In the genomic region with DNA sequence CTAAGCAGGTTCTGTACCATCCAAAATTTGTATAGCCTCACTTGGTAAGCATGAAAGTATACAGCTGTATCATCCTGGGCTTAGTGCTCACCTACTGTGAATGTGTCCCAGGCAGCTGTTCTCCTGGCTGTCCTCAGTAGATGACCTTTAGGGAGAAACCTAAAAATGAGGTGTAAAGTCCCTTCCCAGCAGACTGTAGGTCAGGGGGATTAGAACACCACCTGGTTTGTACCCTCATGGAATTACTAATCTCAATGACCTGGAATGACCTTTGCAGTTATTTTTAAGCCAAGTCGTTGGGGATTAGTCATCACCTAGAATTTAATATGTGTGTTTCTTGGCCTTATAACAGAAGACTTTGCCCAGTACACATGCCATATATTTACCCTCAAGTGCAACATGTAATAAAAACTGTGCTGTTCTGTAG, we compare ENCODE assay signal across 16 cellular contexts. TPM values are rescaled to one million over a fixed set of nuclear protein-coding genes. Genes with fewer than 3 reads are reported as not detected.
DNase-seq lines count a peak whose midpoint lies in the region; ATAC-seq and TF ChIP-seq lines count a peak whose summit lies in the region.
"Had no signal": no experiment of that assay in that cellular context is flagged by ENCODE, and none has a peak within 500 bp of the region (broad histone marks: within the 10 kb centered on the region; RNA-seq: fewer than 3 reads in every experiment).

No MANE protein-coding gene starts in this region.

- CTCF ChIA-PET in SK-N-SH (lab: Yijun Ruan, JAX), result no interaction called here
- CTCF ChIA-PET in activated naive CD4-positive, alpha-beta T cell treated with anti-CD3 and anti-CD28 coated beads, Interleukin-2, amount 10 ng/mL, durations not matched to agents 7 days and 5 days (lab: Charles Lee), result no interaction called here

- no peaks in the 10 kb centered on the region; the same call in 1 of the 2 replicates for H3K27me3 ChIP-seq in SK-N-SH (ENCODE audit: insufficient read depth)
- no peaks in the 10 kb centered on the region for H3K27me3 ChIP-seq in MG63
- H3K27me3 ChIP-seq in stomach smooth muscle (ENCODE audit: control insufficient read depth in 1 of 2, insufficient read depth in 2 of 2, low read length in 2 of 2), result peaks cover 0 to 5% of the 10 kb centered on the region in 2 donors

- no peaks in the 10 kb centered on the region for H3K9me3 ChIP-seq in SK-N-SH
- no peaks in the 10 kb centered on the region for H3K9me3 ChIP-seq in MG63
- no peaks in the 10 kb centered on the region for H3K9me3 ChIP-seq in stomach smooth muscle (ENCODE audit: control insufficient read depth in 2 of 2, low read length in 2 of 2)
- H3K9me3 ChIP-seq: lower lobe of right lung had no signal

- H3K36me3 ChIP-seq in SK-N-SH (replicated peaks in 1 of 2; ENCODE audit: control insufficient read depth in 1 of 2, insufficient read depth in 2 of 2, low read length in 1 of 2), result no peaks in the 10 kb centered on the region
- H3K36me3 ChIP-seq in MG63, result no peaks in the 10 kb centered on the region
- no peaks in the 10 kb centered on the region for H3K36me3 ChIP-seq in stomach smooth muscle (ENCODE audit: control insufficient read depth in 2 of 2, insufficient read depth in 2 of 2, low read length in 2 of 2)
- H3K36me3 ChIP-seq: lower lobe of right lung had no signal

- H3K27ac Mint-ChIP-seq in activated naive CD4-positive, alpha-beta T cell treated with anti-CD3 and anti-CD28 coated beads, Interleukin-2, amount 10 ng/mL, durations not matched to agents 7 days and 5 days, result no peak overlapping the region
- H3K27ac Mint-ChIP-seq: activated T-helper 17 cell treated with anti-CD3 and anti-CD28 coated beads, Interleukin-2, amount 50 U/mL, for 72 hours; stimulated activated naive CD8-positive, alpha-beta T cell treated with anti-CD3 and anti-CD28 coated beads, Interleukin-15, Interleukin-2, amounts not matched to agents 100 ng/mL and 50 ng/mL, for 24 hours had no signal

- H3K27ac ChIP-seq in SK-N-SH (ENCODE audit: low read depth in 2 of 2, low read length in 1 of 2) (no peak overlapping the region), stomach smooth muscle (ENCODE audit: low read length) (peak overlapping the region; percentile 37)
- H3K27ac ChIP-seq: lower lobe of right lung had no signal

- H3K9ac ChIP-seq in SK-N-SH, result no peak overlapping the region
- H3K9ac ChIP-seq in stomach smooth muscle (ENCODE audit: low read length in 2 of 2), result no peak overlapping the region

- POLR2A ChIA-PET in SK-N-SH (lab: Yijun Ruan, JAX), result no interaction called here

- no peaks in the 10 kb centered on the region for H3K4me1 Mint-ChIP-seq in activated naive CD4-positive, alpha-beta T cell treated with anti-CD3 and anti-CD28 coated beads, Interleukin-2, amount 10 ng/mL, durations not matched to agents 7 days and 5 days
- H3K4me1 Mint-ChIP-seq: activated T-helper 17 cell treated with anti-CD3 and anti-CD28 coated beads, Interleukin-2, amount 50 U/mL, for 72 hours had no signal

- no peak overlapping the region for H2AFZ ChIP-seq in SK-N-SH (ENCODE audit: low read depth)

- no peaks in the 10 kb centered on the region for H3K27me3 Mint-ChIP-seq in activated naive CD4-positive, alpha-beta T cell treated with anti-CD3 and anti-CD28 coated beads, Interleukin-2, amount 10 ng/mL, durations not matched to agents 7 days and 5 days
- H3K27me3 Mint-ChIP-seq: activated T-helper 17 cell treated with anti-CD3 and anti-CD28 coated beads, Interleukin-2, amount 50 U/mL, for 72 hours; stimulated activated naive CD8-positive, alpha-beta T cell treated with anti-CD3 and anti-CD28 coated beads, Interleukin-15, Interleukin-2, amounts not matched to agents 100 ng/mL and 50 ng/mL, for 24 hours had no signal

- no peak for TF ChIP-seq CTCF in SK-N-SH (IDR thresholded peaks at IDR 0.05)

- no peaks in the 10 kb centered on the region for H3K79me2 ChIP-seq in SK-N-SH (ENCODE audit: insufficient read depth)

- H3K4me3 Mint-ChIP-seq in activated naive CD4-positive, alpha-beta T cell treated with anti-CD3 and anti-CD28 coated beads, Interleukin-2, amount 10 ng/mL, durations not matched to agents 7 days and 5 days, result no peak overlapping the region
- H3K4me3 Mint-ChIP-seq: activated T-helper 17 cell treated with anti-CD3 and anti-CD28 coated beads, Interleukin-2, amount 50 U/mL, for 72 hours; stimulated activated naive CD8-positive, alpha-beta T cell treated with anti-CD3 and anti-CD28 coated beads, Interleukin-15, Interleukin-2, amounts not matched to agents 100 ng/mL and 50 ng/mL, for 24 hours had no signal

- no peak for TF ChIP-seq EP300 in SK-N-SH (IDR thresholded peaks at IDR 0.05; ENCODE audit: borderline replicate concordance in 1 of 2, low read depth in 1 of 2, low read length in 1 of 2)

- no peak for TF ChIP-seq RAD21 in SK-N-SH (IDR thresholded peaks at IDR 0.05; ENCODE audit: low read length)

- no peaks in the 10 kb centered on the region for H3F3A ChIP-seq in SK-N-SH (replicated peaks; ENCODE audit: insufficient read depth)

- H3K36me3 Mint-ChIP-seq in activated naive CD4-positive, alpha-beta T cell treated with anti-CD3 and anti-CD28 coated beads, Interleukin-2, amount 10 ng/mL, durations not matched to agents 7 days and 5 days, result no peaks in the 10 kb centered on the region

- H3K4me1 ChIP-seq in SK-N-SH (ENCODE audit: control insufficient read depth in 1 of 2, insufficient read depth in 2 of 2, low read depth in 1 of 2, low read length in 1 of 2) (no peaks in the 10 kb centered on the region), stomach smooth muscle (ENCODE audit: control insufficient read depth, insufficient read depth, low read length) (peaks cover 18% of the 10 kb centered on the region)
- H3K4me1 ChIP-seq: lower lobe of right lung had no signal

- ATAC-seq in SK-N-SH treated with all-trans-retinoic acid at 6 μM for 48 hours, result no peak
- ATAC-seq in GM21619 (IDR thresholded peaks at IDR 0.05; ENCODE audit: unreplicated experiment), result no peak
- ATAC-seq: activated T-helper 17 cell treated with anti-CD3 and anti-CD28 coated beads, Interleukin-2, amount 50 U/mL, for 72 hours; lower lobe of right lung had no signal

- no peak overlapping the region for H3K4me2 ChIP-seq in SK-N-SH

- H3K4me3 ChIP-seq in SK-N-SH (ENCODE audit: low read depth in 2 of 2, low read length in 1 of 2) (no peak overlapping the region), MG63 (no peak overlapping the region), stomach smooth muscle (ENCODE audit: low read length in 2 of 2) (no peak overlapping the region)
- H3K4me3 ChIP-seq: lower lobe of right lung had no signal

- no peaks in the 10 kb centered on the region for H3K9me2 ChIP-seq in SK-N-SH

- 0% methylated on average over 1 of the region's 1 CpG for WGBS in SK-N-SH (ENCODE audit: low lambda C conversion rate)

- DNase-seq in SK-N-SH, result no peak
- peak; percentile 17 for DNase-seq in MG63
- DNase-seq in fibroblast of the conjunctiva (ENCODE audit: low read depth), result peak; percentile 6
- DNase-seq in activated naive CD4-positive, alpha-beta T cell treated with anti-CD3 and anti-CD28 coated beads, Interleukin-2, amount 10 ng/mL, durations not matched to agents 7 days and 5 days, result no peak
- no peak for DNase-seq in HPDE6-E6E7 (ENCODE audit: extremely low spot score)
- DNase-seq: activated CD4-positive, alpha-beta T cell treated with anti-CD3 and anti-CD28 coated beads for 1 hour; lower lobe of right lung; MM.1S; stimulated activated CD4-positive, alpha-beta T cell treated with anti-CD3 and anti-CD28 coated beads, Interleukin-2, amount 100 ng/mL, for 48 hours had no signal

- H4K20me1 ChIP-seq in SK-N-SH (ENCODE audit: insufficient read depth), result no peaks in the 10 kb centered on the region

- no peaks in the 10 kb centered on the region for H3K9me3 Mint-ChIP-seq in activated naive CD4-positive, alpha-beta T cell treated with anti-CD3 and anti-CD28 coated beads, Interleukin-2, amount 10 ng/mL, durations not matched to agents 7 days and 5 days
- H3K9me3 Mint-ChIP-seq: activated T-helper 17 cell treated with anti-CD3 and anti-CD28 coated beads, Interleukin-2, amount 50 U/mL, for 72 hours; stimulated activated naive CD8-positive, alpha-beta T cell treated with anti-CD3 and anti-CD28 coated beads, Interleukin-15, Interleukin-2, amounts not matched to agents 100 ng/mL and 50 ng/mL, for 24 hours had no signal

TF ChIP-seq in SK-N-SH, 30 proteins besides CTCF, POLR2A, EP300 and RAD21:
- no peak for TF ChIP-seq RFX5 (IDR thresholded peaks at IDR 0.05; ENCODE audit: low read length)
- TF ChIP-seq FOSL2 (IDR thresholded peaks at IDR 0.05; ENCODE audit: borderline replicate concordance, low read depth), result 0 out of 2 replicates have a peak, but pooled peaks have one; percentile 6
- TF ChIP-seq RCOR1 (IDR thresholded peaks at IDR 0.05; ENCODE audit: low read length), result no peak
- peak; percentile 37; the same call in 1 of the 2 replicates for TF ChIP-seq RXRA (IDR thresholded peaks at IDR 0.05; ENCODE audit: borderline replicate concordance, low read depth)

TF ChIP-seq in SK-N-SH treated with all-trans-retinoic acid at 6 μM for 48 hours, 23 proteins besides CTCF, POLR2A, EP300 and RAD21 (continues in another document):
- TF ChIP-seq ARNTL (CRISPR knock-in tag; IDR thresholded peaks at IDR 0.05; ENCODE audit: borderline replicate concordance, low read depth), result no peak
- TF ChIP-seq ZNF8 (CRISPR knock-in tag; IDR thresholded peaks at IDR 0.05), result no peak

RNA-seq across cellular contexts. Expression of a gene that starts 39.1 kb away (rescaled TPM):
- 21.6 and 24.8 TPM in 2 replicates for polyA plus RNA-seq in SK-N-SH (2012; rRNA removed)
- 25.7 and 25.8 TPM in 2 replicates for polyA plus RNA-seq in SK-N-SH (2012; cell fraction: cytosol; rRNA removed)
- 7.2 and 15.9 TPM in 2 replicates for polyA plus RNA-seq in SK-N-SH (2012; cell fraction: nucleus; rRNA removed)
- total RNA-seq in MG63 (2014; rRNA removed; shearing (Covaris generic); ENCODE audit: low replicate concordance), result 8.8 and 12.6 TPM in 2 replicates

RNA-seq across cellular contexts. Expression of a gene that starts 42.4 kb away (rescaled TPM):
- polyA plus RNA-seq in SK-N-SH (2012; rRNA removed), result not detected in 2 replicates
- polyA plus RNA-seq in SK-N-SH (2012; cell fraction: cytosol; rRNA removed), result not detected in 2 replicates
- polyA plus RNA-seq in SK-N-SH (2012; cell fraction: nucleus; rRNA removed), result not detected in 2 replicates
- total RNA-seq in MG63 (2014; rRNA removed; shearing (Covaris generic); ENCODE audit: low replicate concordance), result not detected in 2 replicates
- total RNA-seq: activated T-helper 17 cell treated with anti-CD3 and anti-CD28 coated beads, Interleukin-2, amount 50 U/mL, for 72 hours; fibroblast of villous mesenchyme; G401; lower lobe of right lung had no signal

RNA-seq across cellular contexts. Expression of a gene that starts 55.4 kb away (rescaled TPM):
- 2.3 and 2.8 TPM in 2 replicates for polyA plus RNA-seq in SK-N-SH (2012; rRNA removed)
- 2.8 and 3.0 TPM in 2 replicates for polyA plus RNA-seq in SK-N-SH (2012; cell fraction: cytosol; rRNA removed)
- polyA plus RNA-seq in SK-N-SH (2012; cell fraction: nucleus; rRNA removed), result 5.1 and 5.7 TPM in 2 replicates
- 0.62 and 0.69 TPM in 2 replicates for total RNA-seq in MG63 (2014; rRNA removed; shearing (Covaris generic); ENCODE audit: low replicate concordance)
- total RNA-seq: G401 had no signal

Comparison
In these comparisons a context has a peak if more than half of its experiments do, and no peak if none do; other contexts are left out.
1. DNase-seq: peak in MG63 (single experiment) and fibroblast of the conjunctiva (single experiment); none in SK-N-SH (single experiment), activated naive CD4-positive, alpha-beta T cell treated with anti-CD3 and anti-CD28 coated beads, Interleukin-2, amount 10 ng/mL, durations not matched to agents 7 days and 5 days (single experiment) and HPDE6-E6E7 (single experiment).